26 cellular contexts compared by ENCODE assay signal in genomic region chr2:150552421-150552820, GRCh38.
"Had no signal": no experiment of that assay in that cellular context is flagged by ENCODE, and none has a peak within 500 bp of the region (broad histone marks: within the 10 kb centered on the region; RNA-seq: fewer than 3 reads in every experiment).

No MANE protein-coding gene starts in this region.

- ATAC-seq: activated CD8-positive, alpha-beta T cell treated with anti-CD3 and anti-CD28 coated beads for 36 hours; activated T-cell treated with anti-CD3 and anti-CD28 coated beads, Interleukin-2, amount 50 U/mL, for 72 hours; activated T-helper 17 cell treated with anti-CD3 and anti-CD28 coated beads, Interleukin-2, amount 50 U/mL, for 72 hours; PC-3 had no signal

- H3K27me3 ChIP-seq: ascending aorta, Peyer's patch had no signal

- H3K27ac ChIP-seq: ascending aorta, Peyer's patch had no signal

- H3K4me1 ChIP-seq: ascending aorta, Peyer's patch had no signal

- H3K9me3 ChIP-seq: ascending aorta, Peyer's patch had no signal

- H3K36me3 ChIP-seq: ascending aorta, Peyer's patch had no signal

- DNase-seq: activated CD4-positive, alpha-beta T cell treated with anti-CD3 and anti-CD28 coated beads, Interleukin-2, amount 10 ng/mL, durations not matched to agents 24 days and 14 days; activated CD4-positive, alpha-beta T cell treated with anti-CD3 and anti-CD28 coated beads, Interleukin-2, amount 50 U/mL, for 4 hours; activated CD8-positive, alpha-beta T cell treated with anti-CD3 and anti-CD28 coated beads for 36 hours; activated gamma-delta T cell; activated naive CD4-positive, alpha-beta T cell treated with Interleukin-2 at 50 U/mL for 16 hours; activated naive CD8-positive, alpha-beta T cell treated with anti-CD3 and anti-CD28 coated beads, Interleukin-2, amount 10 ng/mL, durations not matched to agents 7 days and 5 days; activated T-cell treated with anti-CD3 and anti-CD28 coated beads, Interleukin-2, amount 50 U/mL, for 1 hour; activated T-cell treated with anti-CD3 and anti-CD28 coated beads, Interleukin-2, amount 50 U/mL, for 72 hours; amygdala; Kasumi-1; KG1; MM.1S; MV-4-11; NCI-H1092; NCI-H1436 treated with DMSO at 0.1 percent for 48 hours; NCI-H1694 treated with DMSO at 0.1 percent for 48 hours; NCI-H2029; NCI-H345; NCI-H524 treated with DMSO at 0.1 percent for 48 hours; PC-3; Peyer's patch; RPMI8226; SIG-M5; T1000 had no signal

- H3K4me3 ChIP-seq: ascending aorta, Peyer's patch had no signal
